8 cellular contexts compared by ENCODE assay signal in the genomic region with DNA sequence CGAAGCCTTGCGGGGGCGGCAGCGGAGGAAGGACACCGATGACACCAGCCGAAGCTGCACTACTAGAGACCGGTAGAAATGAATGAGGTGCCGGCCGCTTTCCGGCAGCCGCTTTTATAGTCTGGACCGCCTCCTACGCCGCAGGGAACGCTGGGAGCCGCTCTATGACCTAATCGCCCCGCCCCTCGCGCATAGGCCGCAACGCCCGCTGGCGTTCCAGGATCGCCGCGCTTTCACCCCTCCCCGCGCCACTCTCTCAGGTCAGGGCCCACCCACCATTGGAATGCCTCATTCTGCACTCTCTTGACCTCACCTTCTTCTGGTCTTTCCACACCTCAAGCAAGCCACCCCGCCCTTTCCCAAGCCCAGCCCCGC. TPM values are rescaled to one million over a fixed set of nuclear protein-coding genes. Genes with fewer than 3 reads are reported as not detected.
DNase-seq lines count a peak whose midpoint lies in the region; ATAC-seq lines count a peak whose summit lies in the region.

A gene (minus strand): TSS at position 89 of the 375 bp plus-strand sequence. CDS start 170 bp downstream, outside the sequence.

- H3K9me3 Mint-ChIP-seq in activated CD4-positive, alpha-beta T cell treated with anti-CD3 and anti-CD28 coated beads, Interleukin-2, amount 10 ng/mL, durations not matched to agents 7 days and 5 days, result no peaks in the 10 kb centered on the region

- H3K4me3 Mint-ChIP-seq in activated CD4-positive, alpha-beta T cell treated with anti-CD3 and anti-CD28 coated beads, Interleukin-2, amount 10 ng/mL, durations not matched to agents 7 days and 5 days, result peak within 1 kb of the TSS; percentile 95

- peaks cover 61% of the 10 kb centered on the region for H3K36me3 Mint-ChIP-seq in activated CD4-positive, alpha-beta T cell treated with anti-CD3 and anti-CD28 coated beads, Interleukin-2, amount 10 ng/mL, durations not matched to agents 7 days and 5 days (ENCODE audit: low read depth)

- ATAC-seq in HG03460 (IDR thresholded peaks at IDR 0.05; ENCODE audit: unreplicated experiment), result peak; percentile 61
- peak; percentile 80 for ATAC-seq in left lobe of liver

- POLR2A ChIA-PET in activated CD4-positive, alpha-beta T cell treated with anti-CD3 and anti-CD28 coated beads, Interleukin-2, amount 10 ng/mL, durations not matched to agents 7 days and 5 days (lab: Charles Lee), result interaction anchor here (0.6 to 1.2 kb wide), 2 partner anchors 10 to 68 kb away, joined by 5 to 7 read pairs; a partner anchor contains a TSS

- H3K4me1 Mint-ChIP-seq in activated CD4-positive, alpha-beta T cell treated with anti-CD3 and anti-CD28 coated beads, Interleukin-2, amount 10 ng/mL, durations not matched to agents 7 days and 5 days, result peaks cover 57% of the 10 kb centered on the region

- CTCF ChIA-PET in activated CD4-positive, alpha-beta T cell treated with anti-CD3 and anti-CD28 coated beads, Interleukin-2, amount 10 ng/mL, durations not matched to agents 7 days and 5 days (lab: Charles Lee), result interaction anchor here (0.8 to 3.0 kb wide), 8 partner anchors 9 to 481 kb away, joined by 3 to 29 read pairs (median 4); a partner anchor contains a TSS

- H3K27me3 Mint-ChIP-seq in activated CD4-positive, alpha-beta T cell treated with anti-CD3 and anti-CD28 coated beads, Interleukin-2, amount 10 ng/mL, durations not matched to agents 7 days and 5 days, result no peaks in the 10 kb centered on the region

- H3K27ac Mint-ChIP-seq in activated CD4-positive, alpha-beta T cell treated with anti-CD3 and anti-CD28 coated beads, Interleukin-2, amount 10 ng/mL, durations not matched to agents 7 days and 5 days, result peak within 1 kb of the TSS; percentile 100

- DNase-seq in Ammon's horn (ENCODE audit: low spot score) (peak; percentile 97), GM19240 (ENCODE audit: insufficient read length, low spot score) (peak; percentile 44), NCI-H748 (lab: John Stamatoyannopoulos, UW; ENCODE audit: unreplicated experiment) (peak; percentile 98), dedifferentiated amniotic fluid mesenchymal stem cell (ENCODE audit: extremely low spot score) (peak; percentile 93), left lobe of liver (ENCODE audit: low spot score) (peak; percentile 97)
- DNase-seq in activated CD4-positive, alpha-beta T cell treated with anti-CD3 and anti-CD28 coated beads, Interleukin-2, amount 10 ng/mL, durations not matched to agents 7 days and 5 days, result peak; percentile 98
- peak; percentile 98 for DNase-seq in stimulated activated CD4-positive, alpha-beta T cell treated with anti-CD3 and anti-CD28 coated beads, Interleukin-2, amount 100 ng/mL, for 24 hours

RNA-seq across cellular contexts. Expression of the gene that starts here (rescaled TPM):
- 100 to 1,000 TPM; 797 to 802 TPM for total RNA-seq in activated CD4-positive, alpha-beta T cell treated with anti-CD3 and anti-CD28 coated beads, Interleukin-2, amount 10 ng/mL, durations not matched to agents 7 days and 5 days
- 245 TPM for total RNA-seq in left lobe of liver

Comparison
In these comparisons a context has a peak if more than half of its experiments do, and no peak if none do; other contexts are left out.
1. Peak in every context shown above with its lines: DNase-seq and ATAC-seq.
2. DNase-seq: peak in every context shown above with its lines; median percentile 98 in NCI-H748; 98 in activated CD4-positive, alpha-beta T cell treated with anti-CD3 and anti-CD28 coated beads, Interleukin-2, amount 10 ng/mL, durations not matched to agents 7 days and 5 days; 98 in stimulated activated CD4-positive, alpha-beta T cell treated with anti-CD3 and anti-CD28 coated beads, Interleukin-2, amount 100 ng/mL, for 24 hours; 97 in Ammon's horn; 97 in left lobe of liver; 93 in dedifferentiated amniotic fluid mesenchymal stem cell; 44 in GM19240.